Comparison of ENCODE assay signal across 8 cellular contexts in the genomic region with DNA sequence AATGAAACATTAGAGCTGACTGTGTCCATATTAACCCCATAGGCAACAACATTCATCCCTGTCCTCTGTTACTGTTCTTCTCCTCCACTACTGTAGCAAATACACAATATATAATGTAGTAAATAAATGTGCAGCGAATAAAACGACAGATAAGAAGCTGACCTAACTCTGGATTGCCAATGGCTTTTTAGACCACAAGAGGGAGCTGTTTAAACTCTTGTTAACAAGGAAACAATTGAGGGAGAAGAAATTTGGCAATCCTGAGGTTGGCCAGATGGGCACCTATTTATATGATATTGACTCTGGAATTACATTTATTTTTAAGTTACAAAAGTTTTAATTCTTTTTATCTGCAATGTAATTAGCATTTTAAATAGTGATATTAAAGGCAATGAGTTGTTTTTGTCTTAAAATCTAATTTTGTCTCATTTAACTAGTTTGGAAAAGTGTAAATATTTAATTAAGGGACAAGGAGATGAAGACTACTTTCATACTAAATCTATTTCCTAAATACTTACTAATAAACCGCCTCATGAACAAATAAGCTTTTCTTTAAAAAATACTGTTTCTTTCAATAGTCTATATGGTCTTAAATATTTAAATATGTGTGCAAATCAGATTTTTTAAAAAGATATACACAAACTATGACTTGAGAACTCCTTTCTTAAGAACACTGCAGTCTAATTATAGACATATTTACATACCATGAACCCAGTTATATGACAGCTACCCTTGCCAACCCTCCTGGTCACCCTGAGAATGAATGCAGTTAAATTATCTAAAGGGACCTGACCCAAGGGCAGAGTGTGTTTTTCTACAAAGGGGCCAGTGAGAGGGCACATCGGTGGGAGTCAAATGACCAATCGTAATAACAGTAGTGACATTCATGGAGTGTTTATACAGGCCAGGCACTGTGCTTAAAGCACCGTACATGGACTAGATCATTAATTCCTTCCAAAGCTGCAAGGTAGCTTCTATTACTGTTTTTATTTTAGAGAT. TPM values are rescaled to one million over a fixed set of nuclear protein-coding genes. Genes with fewer than 3 reads are reported as not detected.
A peak's percentile ranks its signal among the peaks of the same experiment; 100 is the strongest.
DNase-seq lines count a peak whose midpoint lies in the region; ATAC-seq and TF ChIP-seq lines count a peak whose summit lies in the region.

No MANE protein-coding gene starts in this region.

- DNase-seq in AG08395 (ENCODE audit: low spot score), result peak; percentile 83
- no peak for DNase-seq in GM06990 (ENCODE audit: extremely low read depth, insufficient read length)
- DNase-seq in NCI-H446 (lab: John Stamatoyannopoulos, UW), result peak; percentile 53 to 86
- DNase-seq in astrocyte of the cerebellum (ENCODE audit: low read depth), result peak; percentile 84
- peak; percentile 35 for DNase-seq in iPS DF 6.9 (ENCODE audit: low read depth, low spot score)
- DNase-seq in spleen, result no peak

- H3K9me3 ChIP-seq in iPS DF 6.9 (ENCODE audit: control insufficient read depth, insufficient read depth, low read length), result no peaks in the 10 kb centered on the region
- H3K9me3 ChIP-seq in spleen, result peaks cover 0 to 4% (median 0%) of the 10 kb centered on the region in 8 donors

- H3K4me3 ChIP-seq in GM06990 (replicated peaks; ENCODE audit: low read depth, low read length) (no peak overlapping the region), astrocyte of the cerebellum (ENCODE audit: low read depth, low read length) (no peak overlapping the region), iPS DF 6.9 (ENCODE audit: low read length) (no peak overlapping the region), spleen (no peak overlapping the region)

- H3K36me3 ChIP-seq in GM06990 (ENCODE audit: control insufficient read depth, insufficient read depth, low read length), result no peaks in the 10 kb centered on the region
- no peaks in the 10 kb centered on the region for H3K36me3 ChIP-seq in iPS DF 6.9 (ENCODE audit: control insufficient read depth, insufficient read depth, low read length)
- no peaks in the 10 kb centered on the region for H3K36me3 ChIP-seq in spleen

- H3K27ac ChIP-seq in iPS DF 6.9 (ENCODE audit: low read length), result no peak overlapping the region
- peak overlapping the region in 1 of 8 donors; percentile 14 for H3K27ac ChIP-seq in spleen

- intact Hi-C loops in spleen (cut with DNase I; ENCODE audit: low total_unique reads), result loop anchor here (5.0 kb wide), 1 partner anchor 237 kb away; no protein-coding TSS in a partner anchor

- TF ChIP-seq POLR2A in spleen (IDR thresholded peaks at IDR 0.05), result no peak

- WGBS in iPS DF 6.9 (ENCODE audit: insufficient coverage, insufficient read length), result no CpG with 5 or more reads among the region's 6 CpGs
- WGBS in spleen, 5 donors, result 43 to 59% (median 50%) methylated on average over 6 of the region's 6 CpGs

- ATAC-seq in HG03175 (IDR thresholded peaks at IDR 0.05; ENCODE audit: unreplicated experiment) (peak; percentile 58), GM19023 (IDR thresholded peaks at IDR 0.05; ENCODE audit: unreplicated experiment) (no peak)

- no peaks in the 10 kb centered on the region for H3K27me3 ChIP-seq in GM06990 (replicated peaks; ENCODE audit: control insufficient read depth, insufficient read depth, low read length)
- no peaks in the 10 kb centered on the region for H3K27me3 ChIP-seq in iPS DF 6.9 (ENCODE audit: control insufficient read depth, insufficient read depth, low read length)
- no peaks in the 10 kb centered on the region for H3K27me3 ChIP-seq in spleen (replicated peaks in 1 of 7)

- TF ChIP-seq CTCF in GM06990 (IDR thresholded peaks at IDR 0.05; ENCODE audit: insufficient read depth, low read length, poor library complexity, severe bottlenecking) (peak; percentile 77), astrocyte of the cerebellum (IDR thresholded peaks at IDR 0.05; ENCODE audit: low read depth, low read length, missing control alignments) (peak; percentile 77), spleen (IDR thresholded peaks at IDR 0.05 in 8 of 11, conservative IDR thresholded peaks at IDR 0.05 in 3 of 11) (peak; percentile 56 to 88 (median 80))

- in situ Hi-C loops in astrocyte of the cerebellum (cut with HindIII; ENCODE audit: low sequenced_read_pairs), result loop anchor here (25.0 kb wide), 1 partner anchor 227 kb away; a partner anchor contains a TSS

- H3K4me1 ChIP-seq in iPS DF 6.9 (ENCODE audit: control insufficient read depth, insufficient read depth, low read length) (no peaks in the 10 kb centered on the region), spleen (peaks cover 0 to 6% (median 0%) of the 10 kb centered on the region in 6 donors)

RNA-seq across cellular contexts. Expression of a gene that starts 52.9 kb away (rescaled TPM):
- 10 to 100 TPM; 15.7 to 47.6 (median 19.8) TPM for total RNA-seq in spleen
- polyA plus RNA-seq in spleen, result 10 to 100 TPM; 18.8 to 29.1 (median 26.5) TPM

Comparison
In these comparisons a context has a peak if more than half of its experiments do, and no peak if none do; other contexts are left out.
1. DNase-seq: peak in AG08395 (single experiment), NCI-H446 (2 of 2), astrocyte of the cerebellum (single experiment) and iPS DF 6.9 (single experiment); none in GM06990 (single experiment) and spleen (single experiment).
2. Peak in every context shown above with its lines, with median percentiles within 50 percentile points of each other: CTCF ChIP-seq.